In the genomic region with DNA sequence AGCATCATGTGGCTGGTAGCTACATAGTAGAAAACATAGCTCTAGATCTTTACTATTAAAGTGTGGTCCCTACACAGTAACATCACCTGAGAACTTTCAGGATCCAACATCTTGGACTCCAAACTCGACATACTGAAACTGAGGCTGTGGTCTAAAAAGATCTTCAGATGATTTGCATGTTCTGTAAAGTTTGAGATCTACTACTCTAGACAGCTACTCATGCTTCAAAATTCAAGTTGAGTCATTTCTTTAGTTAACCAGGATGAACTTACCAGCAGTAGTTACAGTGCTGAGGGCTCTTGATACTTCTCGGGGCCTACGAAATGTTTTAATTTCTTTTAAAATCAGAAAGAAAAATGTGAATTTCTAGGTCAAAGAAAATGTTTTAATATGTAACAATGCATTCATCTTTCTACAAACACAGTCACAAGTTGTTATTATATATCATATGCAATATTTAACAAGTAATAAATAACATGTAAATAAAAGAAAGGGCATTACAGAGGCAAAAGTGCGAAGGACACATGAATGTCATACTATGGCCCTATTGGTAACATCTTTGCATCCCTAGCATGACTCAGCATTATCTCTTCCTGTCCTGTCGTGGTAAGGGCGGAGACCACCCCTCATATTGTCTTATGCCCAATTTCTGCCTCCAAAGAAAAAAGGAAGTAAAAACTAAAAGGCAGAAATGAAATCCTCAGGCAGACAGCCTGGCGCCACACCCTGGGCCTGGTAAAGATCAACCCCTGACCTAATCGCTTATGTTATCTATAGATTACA, we compare ENCODE assay signal across 1 cellular context.
TF ChIP-seq lines count a peak whose summit lies in the region.

No MANE protein-coding gene starts in this region.

TF ChIP-seq in K562, 482 proteins besides CTCF, POLR2A, EP300 and RAD21:
- no peak for TF ChIP-seq BRF1 (IDR thresholded peaks at IDR 0.05; ENCODE audit: borderline replicate concordance, extremely low read depth, insufficient read length)
- TF ChIP-seq MAFG (tag; conservative IDR thresholded peaks at IDR 0.05), result 0 out of 2 replicates have a peak, but pooled peaks have one; percentile 9
